In genomic region chr12:122051231-122051876, GRCh38 we compare ENCODE assay signal across 13 cellular contexts. TPM values are rescaled to one million over a fixed set of nuclear protein-coding genes. Genes with fewer than 3 reads are reported as not detected.
DNase-seq lines count a peak whose midpoint lies in the region; TF ChIP-seq lines count a peak whose summit lies in the region.
"Had no signal": no experiment of that assay in that cellular context is flagged by ENCODE, and none has a peak within 500 bp of the region (broad histone marks: within the 10 kb centered on the region; RNA-seq: fewer than 3 reads in every experiment).

No MANE protein-coding gene starts in this region.

- H3K27me3 ChIP-seq in right atrium auricular region: no peaks in the 10 kb centered on the region
- H3K27me3 ChIP-seq in rectal smooth muscle tissue (ENCODE audit: control insufficient read depth, insufficient read depth, low read length): no peaks in the 10 kb centered on the region
- H3K27me3 ChIP-seq: BLaER1 had no signal

- no peak overlapping the region for H3K9ac ChIP-seq in rectal smooth muscle tissue (ENCODE audit: low read length)
- H3K9ac ChIP-seq: BLaER1, KMS-11 had no signal

- DNase-seq in HCEC 1CT (peak; percentile 11), dermis blood vessel endothelial cell (peak; percentile 55), right atrium auricular region (ENCODE audit: low spot score) (no peak), NCI-H1694 treated with DMSO at 0.1 percent for 48 hours (lab: John Stamatoyannopoulos, UW) (no peak), NCI-H1436 treated with DMSO at 0.1 percent for 48 hours (lab: John Stamatoyannopoulos, UW) (no peak), putamen (ENCODE audit: low spot score) (no peak), cortex of kidney (lab: John Stamatoyannopoulos, UW) (no peak)
- DNase-seq: immature natural killer cell, NCI-H2029 treated with DMSO at 0.1 percent for 48 hours, T-helper 1 cell had no signal

- H3K36me3 ChIP-seq in right atrium auricular region (peaks cover 7% of the 10 kb centered on the region), rectal smooth muscle tissue (ENCODE audit: control insufficient read depth, insufficient read depth, low read length) (peaks cover 2% of the 10 kb centered on the region)

- TF ChIP-seq CTCF in right atrium auricular region (IDR thresholded peaks at IDR 0.05): no peak

- H3K4me3 ChIP-seq in right atrium auricular region (no peak overlapping the region), rectal smooth muscle tissue (ENCODE audit: low read length) (no peak overlapping the region)
- H3K4me3 ChIP-seq: BLaER1 had no signal

- H3K27ac ChIP-seq in right atrium auricular region: peak overlapping the region; percentile 73 to 93
- peak overlapping the region; percentile 80 for H3K27ac ChIP-seq in rectal smooth muscle tissue (ENCODE audit: low read depth, low read length)
- H3K27ac ChIP-seq: BLaER1, KMS-11 had no signal

- H3K4me1 ChIP-seq in right atrium auricular region (peaks cover 3 to 29% of the 10 kb centered on the region in 2 donors), rectal smooth muscle tissue (ENCODE audit: control insufficient read depth, insufficient read depth, low read length) (peaks cover 23% of the 10 kb centered on the region)
- H3K4me1 ChIP-seq: BLaER1 had no signal

- H3K9me3 ChIP-seq in right atrium auricular region: no peaks in the 10 kb centered on the region
- H3K9me3 ChIP-seq: BLaER1 had no signal

RNA-seq across cellular contexts. Expression of gene MLXIP, which starts 27.2 kb away (rescaled TPM):
- 16.7 and 35.7 TPM in 2 replicates for total RNA-seq in dermis blood vessel endothelial cell
- 10 to 100 TPM; 14.2 to 24.1 TPM for total RNA-seq in right atrium auricular region

RNA-seq across cellular contexts. Expression of gene BCL7A, which starts 29.7 kb away (rescaled TPM):
- 4.6 and 6.8 TPM in 2 replicates for total RNA-seq in dermis blood vessel endothelial cell
- total RNA-seq in right atrium auricular region: 10 to 100 TPM; 11.5 to 21.2 TPM

Comparison
In these comparisons a context has a peak if more than half of its experiments do, and no peak if none do; other contexts are left out.
1. DNase-seq: peak in HCEC 1CT (single experiment) and dermis blood vessel endothelial cell (single experiment); none in right atrium auricular region (single experiment), NCI-H1694 treated with DMSO at 0.1 percent for 48 hours (single experiment), NCI-H1436 treated with DMSO at 0.1 percent for 48 hours (single experiment), putamen (single experiment) and cortex of kidney (single experiment).